8 cellular contexts compared by ENCODE assay signal in the genomic region with DNA sequence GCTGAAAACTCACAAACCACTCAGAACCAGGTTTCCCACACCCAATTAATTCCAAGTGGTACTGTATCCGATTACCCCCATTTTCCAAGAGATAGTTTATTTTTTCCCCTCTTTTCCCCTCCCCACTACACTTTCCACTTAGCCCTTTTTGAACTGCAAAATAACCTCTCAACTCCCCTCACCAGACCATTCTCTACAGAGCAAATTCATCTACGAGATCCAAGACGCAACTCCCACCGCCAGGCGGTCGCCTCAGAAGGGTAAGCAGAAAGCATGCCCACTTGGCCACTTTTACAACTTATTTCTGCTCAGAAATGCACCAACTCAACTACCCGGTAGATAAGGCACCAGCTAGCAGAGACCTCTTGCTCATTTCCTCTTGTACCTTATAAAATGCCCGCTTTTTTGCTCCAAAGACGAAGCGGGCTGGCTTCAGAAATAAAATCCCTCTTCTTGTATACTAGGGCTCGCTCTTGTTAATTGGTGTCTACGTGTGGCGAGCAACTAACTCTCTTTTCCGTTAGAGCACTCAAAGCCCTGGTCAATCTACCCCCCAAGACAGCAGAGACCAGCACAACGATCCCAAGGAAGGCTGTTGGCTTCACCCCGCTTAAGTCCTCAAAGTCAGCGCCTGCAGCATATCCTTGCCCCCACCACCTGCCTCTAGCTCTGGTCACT. TPM values are rescaled to one million over a fixed set of nuclear protein-coding genes. Genes with fewer than 3 reads are reported as not detected.
DNase-seq lines count a peak whose midpoint lies in the region; ATAC-seq and TF ChIP-seq lines count a peak whose summit lies in the region.

No MANE protein-coding gene starts in this region.

- ATAC-seq in GM18909 (IDR thresholded peaks at IDR 0.05; ENCODE audit: poor library complexity, unreplicated experiment): peak; percentile 16
- ATAC-seq in HG03520 (IDR thresholded peaks at IDR 0.05; ENCODE audit: unreplicated experiment): peak; percentile 14
- peak; percentile 3 for ATAC-seq in lung (ENCODE audit: insufficient read depth, low FRiP score)
- peak; percentile 39 for ATAC-seq in stimulated activated memory B cell treated with anti-CD40 and anti-IgM and Interleukin-4, amounts not matched to agents 10 μg/mL and 1 μg/mL and 100 μg/mL, for 72 hours
- no peak for ATAC-seq in HG02981 (IDR thresholded peaks at IDR 0.05; ENCODE audit: unreplicated experiment)

- WGBS in lung, 2 donors: 1% methylated on average over 17 of the region's 17 CpGs

- H3K27ac ChIP-seq in cingulate gyrus (ENCODE audit: low read depth, low read length): peak overlapping the region; percentile 100
- peak overlapping the region; percentile 91 to 94 for H3K27ac ChIP-seq in lung (ENCODE audit: low read depth in 1 of 2, low read length in 1 of 2)

- no peaks in the 10 kb centered on the region for H3K27me3 Mint-ChIP-seq in stimulated activated memory B cell treated with anti-CD40 and anti-IgM and Interleukin-4, amounts not matched to agents 10 μg/mL and 1 μg/mL and 100 μg/mL, for 72 hours

- no peak overlapping the region for H3K27ac Mint-ChIP-seq in stimulated activated memory B cell treated with anti-CD40 and anti-IgM and Interleukin-4, amounts not matched to agents 10 μg/mL and 1 μg/mL and 100 μg/mL, for 72 hours

- no peaks in the 10 kb centered on the region for H3K27me3 ChIP-seq in lung (ENCODE audit: control insufficient read depth, insufficient read depth)

- no peaks in the 10 kb centered on the region for H3K9me3 Mint-ChIP-seq in stimulated activated memory B cell treated with anti-CD40 and anti-IgM and Interleukin-4, amounts not matched to agents 10 μg/mL and 1 μg/mL and 100 μg/mL, for 72 hours

- peaks cover 7% of the 10 kb centered on the region for H3K4me1 Mint-ChIP-seq in stimulated activated memory B cell treated with anti-CD40 and anti-IgM and Interleukin-4, amounts not matched to agents 10 μg/mL and 1 μg/mL and 100 μg/mL, for 72 hours

- H3K36me3 Mint-ChIP-seq in stimulated activated memory B cell treated with anti-CD40 and anti-IgM and Interleukin-4, amounts not matched to agents 10 μg/mL and 1 μg/mL and 100 μg/mL, for 72 hours: peaks cover 8% of the 10 kb centered on the region

- peak overlapping the region; percentile 68 for H3K4me3 ChIP-seq in lung

- TF ChIP-seq CTCF in AG09319 (IDR thresholded peaks at IDR 0.05; ENCODE audit: low read depth, low read length) (peak; percentile 30), lung (IDR thresholded peaks at IDR 0.05; ENCODE audit: control extremely low read depth, extremely low read depth) (no peak)

- H3K4me1 ChIP-seq in lung (ENCODE audit: control insufficient read depth in 2 of 2, insufficient read depth in 2 of 2, low read length in 2 of 2): peaks cover 8 to 14% of the 10 kb centered on the region in 2 donors

- no peaks in the 10 kb centered on the region for H3K9me3 ChIP-seq in lung (ENCODE audit: control insufficient read depth in 2 of 2, insufficient read depth in 1 of 2, low read length in 1 of 2)

- no peak overlapping the region for H3K4me3 Mint-ChIP-seq in stimulated activated memory B cell treated with anti-CD40 and anti-IgM and Interleukin-4, amounts not matched to agents 10 μg/mL and 1 μg/mL and 100 μg/mL, for 72 hours

- peaks cover 0 to 1% of the 10 kb centered on the region in 2 donors for H3K36me3 ChIP-seq in lung (ENCODE audit: control insufficient read depth in 2 of 2, insufficient read depth in 2 of 2, low read length in 2 of 2)

- DNase-seq in AG09319 (ENCODE audit: extremely low read depth, low read depth) (no peak), T-helper 9 cell (peak; percentile 19), lung (ENCODE audit: low spot score) (peak; percentile 31)

RNA-seq across cellular contexts. Expression of gene SRP54, which starts 0.9 kb away (rescaled TPM):
- total RNA-seq in lung: 10 to 100 TPM; 42.7 to 92.8 TPM
- polyA plus RNA-seq in lung: 10 to 100 TPM; 24.5 to 46.8 TPM
